Comparison of ENCODE assay signal across 10 cellular contexts in genomic region chr3:179973931-179974361, GRCh38.
DNase-seq lines count a peak whose midpoint lies in the region; ATAC-seq and TF ChIP-seq lines count a peak whose summit lies in the region.
"Had no signal": no experiment of that assay in that cellular context is flagged by ENCODE, and none has a peak within 500 bp of the region (broad histone marks: within the 10 kb centered on the region; RNA-seq: fewer than 3 reads in every experiment).

No MANE protein-coding gene starts in this region.

- H3K27me3 ChIP-seq in parathyroid adenoma (ENCODE audit: control insufficient read depth, insufficient read depth, low read length) = no peaks in the 10 kb centered on the region

- CTCF ChIA-PET in WTC11 (lab: Charles Lee) = interaction anchor here (1.0 to 1.4 kb wide), 4 partner anchors 45 to 325 kb away, joined by 5 to 7 read pairs (median 6); no protein-coding TSS in a partner anchor
- CTCF ChIA-PET in activated CD8-positive, alpha-beta T cell treated with anti-CD3 and anti-CD28 coated beads, Interleukin-2, amount 10 ng/mL, durations not matched to agents 7 days and 5 days (lab: Charles Lee) = interaction anchor here (0.9 to 1.7 kb wide), 2 partner anchors 44 to 45 kb away, joined by 3 to 4 read pairs; no protein-coding TSS in a partner anchor

- H3K4me1 ChIP-seq in parathyroid adenoma = peaks cover 28% of the 10 kb centered on the region

- in situ Hi-C loops in ACHN (cut with HindIII; ENCODE audit: low pct_ligation_motif_present, low pct_unique_long_range_greater_than_20kb, low sequenced_read_pairs) = no loop called here

- ATAC-seq in GM18909 (IDR thresholded peaks at IDR 0.05; ENCODE audit: poor library complexity, unreplicated experiment) = peak; percentile 62
- peak; percentile 47 for ATAC-seq in HG03378 (IDR thresholded peaks at IDR 0.05; ENCODE audit: unreplicated experiment)
- ATAC-seq in WTC11 = peak; percentile 94
- ATAC-seq in activated CD8-positive, alpha-beta T cell treated with anti-CD3 and anti-CD28 coated beads, Interleukin-2, amount 10 ng/mL, durations not matched to agents 7 days and 5 days = no peak
- no peak for ATAC-seq in activated CD4-positive, CD25-positive, alpha-beta regulatory T cell treated with anti-CD3 and anti-CD28 coated beads, Interleukin-2, amount 50 U/mL, for 24 hours
- ATAC-seq: right cardiac atrium had no signal

- H2AFZ ChIP-seq in parathyroid adenoma = peak overlapping the region; percentile 55

- no peaks in the 10 kb centered on the region for H3K9me3 ChIP-seq in parathyroid adenoma (ENCODE audit: control insufficient read depth, low read length)

- POLR2A ChIA-PET in WTC11 (lab: Charles Lee) = interaction anchor here (0.9 kb wide), 1 partner anchor 28 kb away, joined by 5 read pairs; no protein-coding TSS in a partner anchor
- POLR2A ChIA-PET in activated CD8-positive, alpha-beta T cell treated with anti-CD3 and anti-CD28 coated beads, Interleukin-2, amount 10 ng/mL, durations not matched to agents 7 days and 5 days (lab: Charles Lee) = no interaction called here

- TF ChIP-seq CTCF in WTC11 (IDR thresholded peaks at IDR 0.05) (no peak), parathyroid adenoma (IDR thresholded peaks at IDR 0.05) (no peak), foreskin fibroblast (IDR thresholded peaks at IDR 0.05; ENCODE audit: low read depth, low read length) (no peak)

- H3K27ac Mint-ChIP-seq in WTC11 = peak overlapping the region; percentile 89
- H3K27ac Mint-ChIP-seq in activated CD8-positive, alpha-beta T cell treated with anti-CD3 and anti-CD28 coated beads, Interleukin-2, amount 10 ng/mL, durations not matched to agents 7 days and 5 days = no peak overlapping the region

- peak overlapping the region; percentile 57 for H3K4me2 ChIP-seq in parathyroid adenoma (ENCODE audit: low read length)

- H3K4me3 ChIP-seq in parathyroid adenoma (ENCODE audit: low read depth, low read length) = peak overlapping the region; percentile 43
- H3K4me3 ChIP-seq in foreskin fibroblast (ENCODE audit: low read depth in 1 of 2, low read length in 2 of 2) = no peak overlapping the region

- no peaks in the 10 kb centered on the region for H3K27me3 Mint-ChIP-seq in WTC11 (ENCODE audit: low read depth)
- H3K27me3 Mint-ChIP-seq in activated CD8-positive, alpha-beta T cell treated with anti-CD3 and anti-CD28 coated beads, Interleukin-2, amount 10 ng/mL, durations not matched to agents 7 days and 5 days (ENCODE audit: low read depth) = peaks cover 15% of the 10 kb centered on the region

- no peak overlapping the region for H3K4me3 Mint-ChIP-seq in WTC11
- no peak overlapping the region for H3K4me3 Mint-ChIP-seq in activated CD8-positive, alpha-beta T cell treated with anti-CD3 and anti-CD28 coated beads, Interleukin-2, amount 10 ng/mL, durations not matched to agents 7 days and 5 days

- H3K9me3 Mint-ChIP-seq in WTC11 = no peaks in the 10 kb centered on the region
- H3K9me3 Mint-ChIP-seq in activated CD8-positive, alpha-beta T cell treated with anti-CD3 and anti-CD28 coated beads, Interleukin-2, amount 10 ng/mL, durations not matched to agents 7 days and 5 days (ENCODE audit: insufficient read depth) = no peaks in the 10 kb centered on the region

- H3K36me3 ChIP-seq in parathyroid adenoma (ENCODE audit: control insufficient read depth, insufficient read depth, low read length) = no peaks in the 10 kb centered on the region

- peak overlapping the region; percentile 93 for H3K27ac ChIP-seq in parathyroid adenoma

- peaks cover 21% of the 10 kb centered on the region for H3K4me1 Mint-ChIP-seq in WTC11
- H3K4me1 Mint-ChIP-seq in activated CD8-positive, alpha-beta T cell treated with anti-CD3 and anti-CD28 coated beads, Interleukin-2, amount 10 ng/mL, durations not matched to agents 7 days and 5 days (ENCODE audit: low read depth) = peaks cover 5% of the 10 kb centered on the region

- H3K79me2 ChIP-seq in parathyroid adenoma = peaks cover 13% of the 10 kb centered on the region

- H3K9ac ChIP-seq in parathyroid adenoma = peak overlapping the region; percentile 49

- no peaks in the 10 kb centered on the region for H3K36me3 Mint-ChIP-seq in WTC11
- no peaks in the 10 kb centered on the region for H3K36me3 Mint-ChIP-seq in activated CD8-positive, alpha-beta T cell treated with anti-CD3 and anti-CD28 coated beads, Interleukin-2, amount 10 ng/mL, durations not matched to agents 7 days and 5 days (ENCODE audit: low read depth)

- DNase-seq in WTC11 (ENCODE audit: low spot score) = peak; percentile 22
- DNase-seq in activated CD8-positive, alpha-beta T cell treated with anti-CD3 and anti-CD28 coated beads, Interleukin-2, amount 10 ng/mL, durations not matched to agents 7 days and 5 days = no peak
- no peak for DNase-seq in ACHN
- DNase-seq in foreskin fibroblast = no peak
- DNase-seq: NCI-H1092, right cardiac atrium had no signal

TF ChIP-seq in WTC11, 78 proteins besides CTCF, POLR2A, EP300 and RAD21 (continues in another document):
- no peak for TF ChIP-seq ZBTB21 (CRISPR knock-in tag; IDR thresholded peaks at IDR 0.05; ENCODE audit: borderline replicate concordance)
- TF ChIP-seq NR2C2 (CRISPR knock-in tag; IDR thresholded peaks at IDR 0.05) = no peak
- no peak for TF ChIP-seq ZNF121 (CRISPR knock-in tag; IDR thresholded peaks at IDR 0.05)
- TF ChIP-seq, protein P1, sequence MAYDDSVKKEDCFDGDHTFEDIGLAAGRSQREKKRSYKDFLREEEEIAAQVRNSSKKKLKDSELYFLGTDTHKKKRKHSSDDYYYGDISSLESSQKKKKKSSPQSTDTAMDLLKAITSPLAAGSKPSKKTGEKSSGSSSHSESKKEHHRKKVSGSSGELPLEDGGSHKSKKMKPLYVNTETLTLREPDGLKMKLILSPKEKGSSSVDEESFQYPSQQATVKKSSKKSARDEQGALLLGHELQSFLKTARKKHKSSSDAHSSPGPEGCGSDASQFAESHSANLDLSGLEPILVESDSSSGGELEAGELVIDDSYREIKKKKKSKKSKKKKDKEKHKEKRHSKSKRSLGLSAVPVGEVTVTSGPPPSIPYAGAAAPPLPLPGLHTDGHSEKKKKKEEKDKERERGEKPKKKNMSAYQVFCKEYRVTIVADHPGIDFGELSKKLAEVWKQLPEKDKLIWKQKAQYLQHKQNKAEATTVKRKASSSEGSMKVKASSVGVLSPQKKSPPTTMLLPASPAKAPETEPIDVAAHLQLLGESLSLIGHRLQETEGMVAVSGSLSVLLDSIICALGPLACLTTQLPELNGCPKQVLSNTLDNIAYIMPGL (CRISPR knock-in tag; IDR thresholded peaks at IDR 0.05) = no peak
- TF ChIP-seq ETV6 (CRISPR knock-in tag; IDR thresholded peaks at IDR 0.05) = no peak
- no peak for TF ChIP-seq RORB (CRISPR knock-in tag; IDR thresholded peaks at IDR 0.05)
- no peak for TF ChIP-seq STAT6 (CRISPR knock-in tag; conservative IDR thresholded peaks at IDR 0.05; ENCODE audit: low read depth)
- TF ChIP-seq ZNF138 (CRISPR knock-in tag; conservative IDR thresholded peaks at IDR 0.05) = no peak
- no peak for TF ChIP-seq ZNF263 (CRISPR knock-in tag; IDR thresholded peaks at IDR 0.05; ENCODE audit: low read depth)
- TF ChIP-seq, protein P2, sequence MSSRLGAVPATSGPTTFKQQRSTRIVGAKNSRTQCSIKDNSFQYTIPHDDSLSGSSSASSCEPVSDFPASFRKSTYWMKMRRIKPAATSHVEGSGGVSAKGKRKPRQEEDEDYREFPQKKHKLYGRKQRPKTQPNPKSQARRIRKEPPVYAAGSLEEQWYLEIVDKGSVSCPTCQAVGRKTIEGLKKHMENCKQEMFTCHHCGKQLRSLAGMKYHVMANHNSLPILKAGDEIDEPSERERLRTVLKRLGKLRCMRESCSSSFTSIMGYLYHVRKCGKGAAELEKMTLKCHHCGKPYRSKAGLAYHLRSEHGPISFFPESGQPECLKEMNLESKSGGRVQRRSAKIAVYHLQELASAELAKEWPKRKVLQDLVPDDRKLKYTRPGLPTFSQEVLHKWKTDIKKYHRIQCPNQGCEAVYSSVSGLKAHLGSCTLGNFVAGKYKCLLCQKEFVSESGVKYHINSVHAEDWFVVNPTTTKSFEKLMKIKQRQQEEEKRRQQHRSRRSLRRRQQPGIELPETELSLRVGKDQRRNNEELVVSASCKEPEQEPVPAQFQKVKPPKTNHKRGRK (CRISPR knock-in tag; IDR thresholded peaks at IDR 0.05; ENCODE audit: borderline replicate concordance) = no peak
- TF ChIP-seq, protein P3, sequence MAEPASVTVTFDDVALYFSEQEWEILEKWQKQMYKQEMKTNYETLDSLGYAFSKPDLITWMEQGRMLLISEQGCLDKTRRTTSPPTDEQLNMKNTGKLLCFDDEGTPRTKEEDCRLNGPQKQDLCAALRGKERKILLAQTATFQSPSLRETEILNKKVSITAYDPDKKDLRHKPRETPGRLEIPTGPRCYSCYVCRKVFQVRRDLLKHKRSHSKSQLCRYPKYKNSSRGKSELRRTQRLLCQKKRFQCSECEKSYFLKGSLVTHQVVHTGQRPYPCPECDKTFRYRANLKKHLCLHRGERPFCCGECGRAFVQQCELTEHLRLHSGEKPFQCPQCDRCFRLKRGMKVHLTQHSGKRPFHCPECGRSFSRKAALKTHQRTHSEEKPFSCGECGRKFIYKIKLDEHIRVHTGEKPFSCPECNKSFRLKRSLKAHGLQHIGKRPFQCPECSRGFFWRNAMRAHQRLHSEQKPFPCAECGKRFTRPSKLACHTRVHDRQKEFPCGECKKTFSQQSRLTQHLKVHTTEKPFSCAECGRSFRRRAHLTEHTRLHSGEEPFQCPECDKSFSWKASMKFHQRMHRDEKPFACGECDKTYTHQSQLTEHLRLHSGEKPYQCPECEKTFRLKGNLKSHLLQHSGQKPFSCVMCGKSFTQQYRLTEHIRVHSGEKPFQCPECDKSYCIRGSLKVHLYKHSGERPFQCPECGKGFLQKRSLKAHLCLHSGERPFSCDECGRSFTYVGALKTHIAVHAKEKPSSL (CRISPR knock-in tag; conservative IDR thresholded peaks at IDR 0.05) = no peak
- no peak for TF ChIP-seq ZNF423 (CRISPR knock-in tag; IDR thresholded peaks at IDR 0.05)

Comparison
In these comparisons a context has a peak if more than half of its experiments do, and no peak if none do; other contexts are left out.
1. ATAC-seq: peak in GM18909 (single experiment), HG03378 (single experiment) and WTC11 (single experiment); none in activated CD8-positive, alpha-beta T cell treated with anti-CD3 and anti-CD28 coated beads, Interleukin-2, amount 10 ng/mL, durations not matched to agents 7 days and 5 days (single experiment) and activated CD4-positive, CD25-positive, alpha-beta regulatory T cell treated with anti-CD3 and anti-CD28 coated beads, Interleukin-2, amount 50 U/mL, for 24 hours (0 of 2).